Comparison of ENCODE assay signal across 33 cellular contexts in genomic region chr7:100035865-100036264, GRCh38. TPM values are rescaled to one million over a fixed set of nuclear protein-coding genes. Genes with fewer than 3 reads are reported as not detected.
DNase-seq lines count a peak whose midpoint lies in the region; ATAC-seq, FAIRE-seq and TF ChIP-seq lines count a peak whose summit lies in the region.
"Had no signal": no experiment of that assay in that cellular context is flagged by ENCODE, and none has a peak within 500 bp of the region (broad histone marks: within the 10 kb centered on the region; RNA-seq: fewer than 3 reads in every experiment).

No MANE protein-coding gene starts in this region.

- POLR2A ChIA-PET in HepG2 (lab: Yijun Ruan, JAX), result interaction anchor here (0.8 to 1.4 kb wide), 6 partner anchors 12 to 117 kb away, joined by 3 to 6 read pairs (median 3); partner anchors contain the start of gene TRIM4

- DNase-seq in HFFc6, result no peak
- no peak for DNase-seq in brain microvascular endothelial cell
- no peak for DNase-seq in HepG2 (ENCODE audit: low spot score)
- DNase-seq in stomach, result no peak
- no peak for DNase-seq in type B pancreatic cell (ENCODE audit: extremely low spot score, unreplicated experiment)
- DNase-seq in prostate gland (ENCODE audit: low spot score), result no peak
- DNase-seq in ovary, result no peak
- DNase-seq in cerebellar cortex (ENCODE audit: low spot score), result no peak
- DNase-seq: ACHN; activated CD8-positive, alpha-beta memory T cell treated with anti-CD3 and anti-CD28 coated beads, Interleukin-2, amount 10 ng/mL, durations not matched to agents 7 days and 5 days; activated gamma-delta T cell treated with Interleukin-2 at 50 U/mL for 16 hours; activated naive CD8-positive, alpha-beta T cell treated with anti-CD3 and anti-CD28 coated beads, Interleukin-2, amount 10 ng/mL, durations not matched to agents 7 days and 5 days; activated T-cell treated with anti-CD3 and anti-CD28 coated beads, Interleukin-2, amount 50 U/mL, for 4 hours; central memory CD4-positive, alpha-beta T cell; DMS 273 treated with DMSO at 0.1 percent for 48 hours; hypothalamus; MM.1S; NCI-H1930; NCI-H2171 treated with DMSO at 0.1 percent for 48 hours; NCI-H510A; stimulated activated naive B cell treated with anti-CD40 and anti-IgM and Interleukin-4, amounts not matched to agents 10 μg/mL and 1 μg/mL and 100 μg/mL, for 72 hours; testis had no signal

- peak overlapping the region; percentile 71 for H3K4me3 Mint-ChIP-seq in HFFc6
- H3K4me3 Mint-ChIP-seq in type B pancreatic cell, result no peak overlapping the region
- H3K4me3 Mint-ChIP-seq: activated CD8-positive, alpha-beta memory T cell treated with anti-CD3 and anti-CD28 coated beads, Interleukin-2, amount 10 ng/mL, durations not matched to agents 7 days and 5 days; activated naive CD8-positive, alpha-beta T cell treated with anti-CD3 and anti-CD28 coated beads, Interleukin-2, amount 10 ng/mL, durations not matched to agents 7 days and 5 days; activated T-cell treated with anti-CD3 and anti-CD28 coated beads, Interleukin-2, amount 50 U/mL, for 4 hours; GM23338; memory B cell; neural progenitor cell; stimulated activated naive B cell treated with anti-CD40 and anti-IgM and Interleukin-4, amounts not matched to agents 10 μg/mL and 1 μg/mL and 100 μg/mL, for 72 hours; T-helper 1 cell treated with Interleukin-12 subunit alpha and Interleukin-12 subunit beta and Interleukin-4 antibody, amounts not matched to agents 30 μg/mL and 1 μg/mL, for 36 hours had no signal

- H3K27ac ChIP-seq in brain microvascular endothelial cell, result peak overlapping the region; percentile 70
- peak overlapping the region; percentile 76 for H3K27ac ChIP-seq in HepG2 (ENCODE audit: extremely low read length, insufficient read depth, low read length)
- peak overlapping the region; percentile 11 to 68 (median 54) for H3K27ac ChIP-seq in stomach
- H3K27ac ChIP-seq in prostate gland, result peak overlapping the region in 1 of 2 donors; percentile 7
- H3K27ac ChIP-seq in ovary, result no peak overlapping the region
- H3K27ac ChIP-seq: HL-60, neural progenitor cell, vagina had no signal

- peaks cover 4% of the 10 kb centered on the region for H3K79me2 ChIP-seq in HepG2 (ENCODE audit: insufficient read depth, low read length)

- H3K36me3 Mint-ChIP-seq in HFFc6 (ENCODE audit: low read depth) (peaks cover 62% of the 10 kb centered on the region), type B pancreatic cell (peaks cover 56% of the 10 kb centered on the region)

- H3K4me1 Mint-ChIP-seq in HFFc6 (ENCODE audit: low read depth) (peaks cover 50% of the 10 kb centered on the region), type B pancreatic cell (ENCODE audit: unreplicated experiment) (no peaks in the 10 kb centered on the region)
- H3K4me1 Mint-ChIP-seq: GM23338, neural progenitor cell had no signal

- H3K36me3 ChIP-seq in brain microvascular endothelial cell (replicated peaks), result peaks cover 53% of the 10 kb centered on the region
- peaks cover 15 to 45% of the 10 kb centered on the region in 2 experiments for H3K36me3 ChIP-seq in HepG2 (replicated peaks in 1 of 2; ENCODE audit: control insufficient read depth in 1 of 2, insufficient read depth in 2 of 2, low read length in 2 of 2)
- H3K36me3 ChIP-seq in stomach, result peaks cover 40 to 72% (median 67%) of the 10 kb centered on the region in 4 donors
- H3K36me3 ChIP-seq in prostate gland, result peaks cover 6 to 9% of the 10 kb centered on the region in 2 donors
- H3K36me3 ChIP-seq in ovary, result no peaks in the 10 kb centered on the region

- H3K27me3 Mint-ChIP-seq in HFFc6 (ENCODE audit: insufficient read depth) (peaks cover 2% of the 10 kb centered on the region; the same call in 1 of the 2 replicates), type B pancreatic cell (no peaks in the 10 kb centered on the region)
- H3K27me3 Mint-ChIP-seq: activated CD8-positive, alpha-beta memory T cell treated with anti-CD3 and anti-CD28 coated beads, Interleukin-2, amount 10 ng/mL, durations not matched to agents 7 days and 5 days; activated naive CD8-positive, alpha-beta T cell treated with anti-CD3 and anti-CD28 coated beads, Interleukin-2, amount 10 ng/mL, durations not matched to agents 7 days and 5 days; memory B cell; progenitor cell of endocrine pancreas; stimulated activated naive B cell treated with anti-CD40 and anti-IgM and Interleukin-4, amounts not matched to agents 10 μg/mL and 1 μg/mL and 100 μg/mL, for 72 hours had no signal

- in situ Hi-C loops in brain microvascular endothelial cell (cut with HindIII; ENCODE audit: low pct_ligation_motif_present, low sequenced_read_pairs) (no loop called here), HepG2 (cut with HindIII; ENCODE audit: extremely low pct_ligation_motif_present, low pct_unique_long_range_greater_than_20kb) (no loop called here)

- H3K9me3 Mint-ChIP-seq in HFFc6 (peaks cover 14% of the 10 kb centered on the region), type B pancreatic cell (no peaks in the 10 kb centered on the region)
- H3K9me3 Mint-ChIP-seq: activated naive CD8-positive, alpha-beta T cell treated with anti-CD3 and anti-CD28 coated beads, Interleukin-2, amount 10 ng/mL, durations not matched to agents 7 days and 5 days; activated T-cell treated with anti-CD3 and anti-CD28 coated beads, Interleukin-2, amount 50 U/mL, for 4 hours; GM23338; memory B cell; neural progenitor cell; stimulated activated naive B cell treated with anti-CD40 and anti-IgM and Interleukin-4, amounts not matched to agents 10 μg/mL and 1 μg/mL and 100 μg/mL, for 72 hours; T-helper 1 cell treated with Interleukin-12 subunit alpha and Interleukin-12 subunit beta and Interleukin-4 antibody, amounts not matched to agents 30 μg/mL and 1 μg/mL, for 36 hours had no signal

- no peaks in the 10 kb centered on the region for H3K27me3 ChIP-seq in brain microvascular endothelial cell (replicated peaks)
- H3K27me3 ChIP-seq in HepG2 (ENCODE audit: control insufficient read depth in 1 of 2, insufficient read depth in 2 of 2, low read length in 2 of 2), result no peaks in the 10 kb centered on the region
- H3K27me3 ChIP-seq in stomach, result no peaks in the 10 kb centered on the region
- no peaks in the 10 kb centered on the region for H3K27me3 ChIP-seq in prostate gland (replicated peaks; ENCODE audit: insufficient read depth)
- H3K27me3 ChIP-seq in ovary, result no peaks in the 10 kb centered on the region
- H3K27me3 ChIP-seq: ascending aorta, neural progenitor cell, testis, vagina had no signal

- intact Hi-C loops in HepG2 (cut with micrococcal nuclease; ENCODE audit: unreplicated experiment) (no loop called here), stomach (cut with DNase I; ENCODE audit: low total_unique reads) (no loop called here), prostate gland (cut with DNase I) (no loop called here), ovary (cut with DNase I) (no loop called here)

- FAIRE-seq in HepG2 (lab: Jason Lieb, UNC), result no peak
- FAIRE-seq: endometrium, GM18507, TTC549 had no signal

- no peak for TF ChIP-seq RAD21 in HepG2 (CRISPR knock-in tag; IDR thresholded peaks at IDR 0.05)

- no peak overlapping the region for H3K9ac ChIP-seq in HepG2 (ENCODE audit: insufficient read depth, low read depth, low read length)
- H3K9ac ChIP-seq: neural progenitor cell had no signal

- H3K9me3 ChIP-seq in HepG2 (ENCODE audit: low read length) (no peaks in the 10 kb centered on the region), stomach (no peaks in the 10 kb centered on the region), prostate gland (no peaks in the 10 kb centered on the region), ovary (no peaks in the 10 kb centered on the region)
- H3K9me3 ChIP-seq: ascending aorta, testis, vagina had no signal

- no peak for ATAC-seq in HepG2
- ATAC-seq: activated CD8-positive, alpha-beta memory T cell treated with anti-CD3 and anti-CD28 coated beads, Interleukin-2, amount 10 ng/mL, durations not matched to agents 7 days and 5 days; activated T-cell treated with anti-CD3 and anti-CD28 coated beads, Interleukin-2, amount 50 U/mL, for 4 hours; GM23338; stimulated activated naive B cell treated with anti-CD40 and anti-IgM and Interleukin-4, amounts not matched to agents 10 μg/mL and 1 μg/mL and 100 μg/mL, for 72 hours had no signal

- BruUV-seq in HepG2 (replicated peaks; lab: Mats Ljungman, UMichigan), result TSS peak; percentile 3

- CTCF ChIA-PET in HepG2 (lab: Yijun Ruan, JAX; ENCODE audit: low intra/inter-chr PET ratio, low total read pairs), result no interaction called here

- TF ChIP-seq POLR2A in HepG2 (IDR thresholded peaks at IDR 0.05; ENCODE audit: insufficient read depth in 1 of 2, low read depth in 2 of 2, low read length in 2 of 2), result no peak
- no peak for TF ChIP-seq POLR2A in stomach (IDR thresholded peaks at IDR 0.05)
- TF ChIP-seq POLR2A in prostate gland (IDR thresholded peaks at IDR 0.05), result no peak
- no peak for TF ChIP-seq POLR2A in ovary (IDR thresholded peaks at IDR 0.05)

- TF ChIP-seq CTCF in HFFc6 (IDR thresholded peaks at IDR 0.05), result no peak
- no peak for TF ChIP-seq CTCF in brain microvascular endothelial cell (IDR thresholded peaks at IDR 0.05; ENCODE audit: low read depth, low read length, missing control alignments)
- no peak for TF ChIP-seq CTCF in HepG2 (CRISPR knock-in tag; IDR thresholded peaks at IDR 0.05)
- TF ChIP-seq CTCF in stomach (IDR thresholded peaks at IDR 0.05), result no peak
- no peak for TF ChIP-seq CTCF in type B pancreatic cell (conservative IDR thresholded peaks at IDR 0.05)
- TF ChIP-seq CTCF in prostate gland (IDR thresholded peaks at IDR 0.05), result no peak
- TF ChIP-seq CTCF in ovary (IDR thresholded peaks at IDR 0.05), result no peak

- peaks cover 55% of the 10 kb centered on the region for H3K4me1 ChIP-seq in HepG2 (ENCODE audit: insufficient read depth, low read length)
- peaks cover 20 to 41% (median 27%) of the 10 kb centered on the region in 4 donors for H3K4me1 ChIP-seq in stomach
- H3K4me1 ChIP-seq in prostate gland (replicated peaks), result no peaks in the 10 kb centered on the region
- peaks cover 3% of the 10 kb centered on the region for H3K4me1 ChIP-seq in ovary (ENCODE audit: insufficient read depth)
- H3K4me1 ChIP-seq: ascending aorta, neural progenitor cell, vagina had no signal

- no peaks in the 10 kb centered on the region for H4K20me1 ChIP-seq in HepG2 (ENCODE audit: insufficient read depth, low read length)

- H2AFZ ChIP-seq in HepG2 (ENCODE audit: low read length), result no peak overlapping the region
- H2AFZ ChIP-seq: GM23338, neural progenitor cell had no signal

- H3K27ac Mint-ChIP-seq in HFFc6 (peak overlapping the region; percentile 97), type B pancreatic cell (no peak overlapping the region)
- H3K27ac Mint-ChIP-seq: activated CD8-positive, alpha-beta memory T cell treated with anti-CD3 and anti-CD28 coated beads, Interleukin-2, amount 10 ng/mL, durations not matched to agents 7 days and 5 days; activated naive CD8-positive, alpha-beta T cell treated with anti-CD3 and anti-CD28 coated beads, Interleukin-2, amount 10 ng/mL, durations not matched to agents 7 days and 5 days; GM23338; memory B cell; neural progenitor cell; progenitor cell of endocrine pancreas; stimulated activated naive B cell treated with anti-CD40 and anti-IgM and Interleukin-4, amounts not matched to agents 10 μg/mL and 1 μg/mL and 100 μg/mL, for 72 hours; T-helper 1 cell treated with Interleukin-12 subunit alpha and Interleukin-12 subunit beta and Interleukin-4 antibody, amounts not matched to agents 30 μg/mL and 1 μg/mL, for 36 hours had no signal

- TF ChIP-seq EP300 in HepG2 (IDR thresholded peaks at IDR 0.05; ENCODE audit: low read depth in 2 of 2, low read length in 2 of 2) (no peak), HepG2 (CRISPR knock-in tag; IDR thresholded peaks at IDR 0.05; ENCODE audit: borderline replicate concordance) (no peak), stomach (IDR thresholded peaks at IDR 0.05) (no peak), ovary (IDR thresholded peaks at IDR 0.05) (no peak)

- no peak overlapping the region for H3K4me3 ChIP-seq in brain microvascular endothelial cell (ENCODE audit: low read depth, low read length)
- H3K4me3 ChIP-seq in HepG2 (replicated peaks in 1 of 3; ENCODE audit: insufficient read depth in 1 of 3, low read depth in 2 of 3, low read length in 3 of 3), result no peak overlapping the region
- no peak overlapping the region for H3K4me3 ChIP-seq in stomach
- no peak overlapping the region for H3K4me3 ChIP-seq in prostate gland
- H3K4me3 ChIP-seq in ovary, result no peak overlapping the region
- H3K4me3 ChIP-seq: ascending aorta, GM23338, neural progenitor cell, testis, vagina had no signal

- 79% methylated on average over 5 of the region's 5 CpGs for WGBS in HepG2 (ENCODE audit: low lambda C conversion rate)
- WGBS in stomach, 5 donors, result 74 to 92% (median 88%) methylated on average over 5 of the region's 5 CpGs
- 89% methylated on average over 5 of the region's 5 CpGs for WGBS in prostate gland
- 75 to 96% (median 87%) methylated on average over 5 of the region's 5 CpGs for WGBS in ovary, 3 donors

- no peak overlapping the region for H3K4me2 ChIP-seq in HepG2 (ENCODE audit: low read depth, low read length)
- H3K4me2 ChIP-seq: GM23338, neural progenitor cell had no signal

RNA-seq across cellular contexts. Expression of gene ZSCAN21, which starts 13.7 kb away (rescaled TPM):
- 1 to 10 TPM; 8.2 to 9.8 (median 9.2) TPM for total RNA-seq in HFFc6 (2021; fragmentation: NEBNext Ultra II Directional; extraction: Animal tissue kit (Norgen Biotek cat#: 25700))
- total RNA-seq in HepG2 (2016; rRNA removed; fragmentation: Illumina TruSeq; extraction: Trizol) (10.0 and 11.8 TPM in 2 replicates), stomach (10 to 100 TPM in 4 of 5 donors, 1 to 10 TPM in 1; 6.4 to 48.4 (median 14.6) TPM), type B pancreatic cell (ENCODE audit: low replicate concordance) (11.9 and 16.4 TPM in 2 replicates), prostate gland (10 to 100 TPM; 24.6 to 38.0 TPM), ovary (10 to 100 TPM in 6 of 7 donors, 1 to 10 TPM in 1; 9.2 to 16.2 (median 13.5) TPM)
- total RNA-seq in HepG2 (2016; cell fraction: cytosol; rRNA removed; fragmentation: Illumina TruSeq; extraction: Trizol; ENCODE audit: low read depth), result 3.2 and 3.8 TPM in 2 replicates
- total RNA-seq in HepG2 (2016; cell fraction: insoluble cytoplasmic fraction; rRNA removed; fragmentation: Illumina TruSeq; extraction: Trizol), result 9.0 and 11.1 TPM in 2 replicates
- total RNA-seq in HepG2 (2016; cell fraction: membrane; rRNA removed; fragmentation: Illumina TruSeq; extraction: Trizol), result 5.6 and 5.8 TPM in 2 replicates
- total RNA-seq in HepG2 (2016; cell fraction: nucleus; rRNA removed; fragmentation: Illumina TruSeq; extraction: Trizol), result 6.2 and 6.3 TPM in 2 replicates
- polyA plus RNA-seq in HepG2 (2011; rRNA removed) (7.0 and 8.5 TPM in 2 replicates), stomach (1 to 10 TPM; 5.4 to 7.0 (median 6.8) TPM), ovary (10 to 100 TPM in 1 of 2 donors, 1 to 10 TPM in 1; 9.2 to 11.8 TPM)
- polyA plus RNA-seq in HepG2 (2011; cell fraction: cytosol; rRNA removed), result 6.5 and 7.7 TPM in 2 replicates
- 4.4 and 4.7 TPM in 2 replicates for polyA plus RNA-seq in HepG2 (2011; cell fraction: nucleus; rRNA removed)
- polyA plus RNA-seq in HepG2 (2012), result 5.6 and 6.7 TPM in 2 replicates
- polyA plus RNA-seq in HepG2 (2016; cell fraction: cytosol; fragmentation: Illumina TruSeq; extraction: Trizol; ENCODE audit: low read depth), result 1.5 and 1.7 TPM in 2 replicates
- polyA plus RNA-seq in HepG2 (2016; cell fraction: insoluble cytoplasmic fraction; fragmentation: Illumina TruSeq; extraction: Trizol; ENCODE audit: low read depth), result 10.0 and 11.5 TPM in 2 replicates
- polyA plus RNA-seq in HepG2 (2016; cell fraction: membrane; fragmentation: Illumina TruSeq; extraction: Trizol; ENCODE audit: low read depth), result 3.1 and 3.5 TPM in 2 replicates
- polyA plus RNA-seq in HepG2 (2016; cell fraction: nucleus; fragmentation: Illumina TruSeq; extraction: Trizol; ENCODE audit: insufficient read depth, low read depth), result 8.6 and 9.3 TPM in 2 replicates
- polyA minus RNA-seq in HepG2 (2011; rRNA and poly(A)+ RNA removed; ENCODE audit: low replicate concordance), result 4.0 and 4.9 TPM in 2 replicates
- 2.6 and 5.7 TPM in 2 replicates for polyA minus RNA-seq in HepG2 (2011; cell fraction: cytosol; rRNA and poly(A)+ RNA removed)
- polyA minus RNA-seq in HepG2 (2011; cell fraction: nucleus; rRNA and poly(A)+ RNA removed), result 3.1 and 4.2 TPM in 2 replicates

RNA-seq across cellular contexts. Expression of gene ZKSCAN1, which starts 20.5 kb away (rescaled TPM):
- 10 to 100 TPM; 55.9 to 77.4 (median 63.1) TPM for total RNA-seq in HFFc6 (2021; fragmentation: NEBNext Ultra II Directional; extraction: Animal tissue kit (Norgen Biotek cat#: 25700))
- total RNA-seq in HepG2 (2016; rRNA removed; fragmentation: Illumina TruSeq; extraction: Trizol) (60.6 and 64.5 TPM in 2 replicates), stomach (100 to 1,000 TPM in 1 of 5 donors, 10 to 100 TPM in 4; 49.0 to 153 (median 55.2) TPM), type B pancreatic cell (ENCODE audit: low replicate concordance) (157 and 170 TPM in 2 replicates), prostate gland (10 to 100 TPM; 75.8 to 86.5 TPM), ovary (10 to 100 TPM; 28.8 to 90.7 (median 73.9) TPM)
- total RNA-seq in HepG2 (2016; cell fraction: cytosol; rRNA removed; fragmentation: Illumina TruSeq; extraction: Trizol; ENCODE audit: low read depth), result 591 and 606 TPM in 2 replicates
- total RNA-seq in HepG2 (2016; cell fraction: insoluble cytoplasmic fraction; rRNA removed; fragmentation: Illumina TruSeq; extraction: Trizol), result 52.3 and 68.3 TPM in 2 replicates
- total RNA-seq in HepG2 (2016; cell fraction: membrane; rRNA removed; fragmentation: Illumina TruSeq; extraction: Trizol), result 187 and 224 TPM in 2 replicates
- 44.7 and 53.4 TPM in 2 replicates for total RNA-seq in HepG2 (2016; cell fraction: nucleus; rRNA removed; fragmentation: Illumina TruSeq; extraction: Trizol)
- polyA plus RNA-seq in HepG2 (2011; rRNA removed) (46.0 and 46.4 TPM in 2 replicates), stomach (10 to 100 TPM in 2 of 3 donors, 1 to 10 TPM in 1; 9.5 to 13.6 (median 10.0) TPM), ovary (10 to 100 TPM; 14.2 to 29.4 TPM)
- 21.4 and 28.4 TPM in 2 replicates for polyA plus RNA-seq in HepG2 (2011; cell fraction: cytosol; rRNA removed)
- polyA plus RNA-seq in HepG2 (2011; cell fraction: nucleus; rRNA removed), result 34.0 and 37.5 TPM in 2 replicates
- 28.8 and 32.8 TPM in 2 replicates for polyA plus RNA-seq in HepG2 (2012)
- polyA plus RNA-seq in HepG2 (2016; cell fraction: cytosol; fragmentation: Illumina TruSeq; extraction: Trizol; ENCODE audit: low read depth), result 2.2 and 2.3 TPM in 2 replicates
- polyA plus RNA-seq in HepG2 (2016; cell fraction: insoluble cytoplasmic fraction; fragmentation: Illumina TruSeq; extraction: Trizol; ENCODE audit: low read depth), result 25.2 and 27.2 TPM in 2 replicates
- 4.6 and 5.7 TPM in 2 replicates for polyA plus RNA-seq in HepG2 (2016; cell fraction: membrane; fragmentation: Illumina TruSeq; extraction: Trizol; ENCODE audit: low read depth)
- polyA plus RNA-seq in HepG2 (2016; cell fraction: nucleus; fragmentation: Illumina TruSeq; extraction: Trizol; ENCODE audit: insufficient read depth, low read depth), result 83.3 and 87.6 TPM in 2 replicates
- 56.7 and 119 TPM in 2 replicates for polyA minus RNA-seq in HepG2 (2011; rRNA and poly(A)+ RNA removed; ENCODE audit: low replicate concordance)
- 60.1 and 60.2 TPM in 2 replicates for polyA minus RNA-seq in HepG2 (2011; cell fraction: cytosol; rRNA and poly(A)+ RNA removed)
- polyA minus RNA-seq in HepG2 (2011; cell fraction: nucleus; rRNA and poly(A)+ RNA removed), result 53.6 and 70.4 TPM in 2 replicates

RNA-seq across cellular contexts. Expression of gene ZNF3, which starts 45.7 kb away (rescaled TPM):
- 10 to 100 TPM; 16.5 to 19.4 (median 18.3) TPM for total RNA-seq in HFFc6 (2021; fragmentation: NEBNext Ultra II Directional; extraction: Animal tissue kit (Norgen Biotek cat#: 25700))
- total RNA-seq in HepG2 (2016; rRNA removed; fragmentation: Illumina TruSeq; extraction: Trizol) (53.2 and 56.9 TPM in 2 replicates), stomach (10 to 100 TPM; 15.2 to 42.0 (median 37.8) TPM), type B pancreatic cell (ENCODE audit: low replicate concordance) (52.8 and 66.6 TPM in 2 replicates), prostate gland (10 to 100 TPM; 20.5 to 21.4 TPM), ovary (10 to 100 TPM; 21.9 to 45.0 (median 38.4) TPM)
- total RNA-seq in HepG2 (2016; cell fraction: cytosol; rRNA removed; fragmentation: Illumina TruSeq; extraction: Trizol; ENCODE audit: low read depth), result 14.5 and 17.2 TPM in 2 replicates
- 49.6 and 57.2 TPM in 2 replicates for total RNA-seq in HepG2 (2016; cell fraction: insoluble cytoplasmic fraction; rRNA removed; fragmentation: Illumina TruSeq; extraction: Trizol)
- 31.0 and 33.2 TPM in 2 replicates for total RNA-seq in HepG2 (2016; cell fraction: membrane; rRNA removed; fragmentation: Illumina TruSeq; extraction: Trizol)
- 75.6 and 79.7 TPM in 2 replicates for total RNA-seq in HepG2 (2016; cell fraction: nucleus; rRNA removed; fragmentation: Illumina TruSeq; extraction: Trizol)
- polyA plus RNA-seq in HepG2 (2011; rRNA removed) (29.1 and 33.7 TPM in 2 replicates), stomach (10 to 100 TPM; 12.4 to 19.6 (median 13.5) TPM), ovary (10 to 100 TPM; 28.0 to 41.3 TPM)
- polyA plus RNA-seq in HepG2 (2011; cell fraction: cytosol; rRNA removed), result 14.7 and 19.2 TPM in 2 replicates
- 57.3 and 62.4 TPM in 2 replicates for polyA plus RNA-seq in HepG2 (2011; cell fraction: nucleus; rRNA removed)
- polyA plus RNA-seq in HepG2 (2012), result 30.0 and 30.2 TPM in 2 replicates
- 5.1 and 5.2 TPM in 2 replicates for polyA plus RNA-seq in HepG2 (2016; cell fraction: cytosol; fragmentation: Illumina TruSeq; extraction: Trizol; ENCODE audit: low read depth)
- 35.8 and 38.2 TPM in 2 replicates for polyA plus RNA-seq in HepG2 (2016; cell fraction: insoluble cytoplasmic fraction; fragmentation: Illumina TruSeq; extraction: Trizol; ENCODE audit: low read depth)
- 12.2 and 13.7 TPM in 2 replicates for polyA plus RNA-seq in HepG2 (2016; cell fraction: membrane; fragmentation: Illumina TruSeq; extraction: Trizol; ENCODE audit: low read depth)
- 98.1 and 100 TPM in 2 replicates for polyA plus RNA-seq in HepG2 (2016; cell fraction: nucleus; fragmentation: Illumina TruSeq; extraction: Trizol; ENCODE audit: insufficient read depth, low read depth)
- polyA minus RNA-seq in HepG2 (2011; rRNA and poly(A)+ RNA removed; ENCODE audit: low replicate concordance), result 32.6 and 73.5 TPM in 2 replicates
- 17.8 and 19.3 TPM in 2 replicates for polyA minus RNA-seq in HepG2 (2011; cell fraction: cytosol; rRNA and poly(A)+ RNA removed)
- polyA minus RNA-seq in HepG2 (2011; cell fraction: nucleus; rRNA and poly(A)+ RNA removed), result 103 and 106 TPM in 2 replicates

RNA-seq across cellular contexts. Expression of gene COPS6, which starts 52.9 kb away (rescaled TPM):
- 100 to 1,000 TPM; 253 to 334 (median 302) TPM for total RNA-seq in HFFc6 (2021; fragmentation: NEBNext Ultra II Directional; extraction: Animal tissue kit (Norgen Biotek cat#: 25700))
- total RNA-seq in HepG2 (2016; rRNA removed; fragmentation: Illumina TruSeq; extraction: Trizol) (33.4 and 64.4 TPM in 2 replicates), stomach (100 to 1,000 TPM in 1 of 5 donors, 10 to 100 TPM in 4; 34.2 to 197 (median 87.5) TPM), type B pancreatic cell (ENCODE audit: low replicate concordance) (87.0 and 120 TPM in 2 replicates), prostate gland (10 to 100 TPM; 50.8 to 78.4 TPM), ovary (100 to 1,000 TPM in 2 of 7 donors, 10 to 100 TPM in 5; 33.6 to 110 (median 98.2) TPM)
- total RNA-seq in HepG2 (2016; cell fraction: cytosol; rRNA removed; fragmentation: Illumina TruSeq; extraction: Trizol; ENCODE audit: low read depth), result 9.5 and 10.2 TPM in 2 replicates
- total RNA-seq in HepG2 (2016; cell fraction: insoluble cytoplasmic fraction; rRNA removed; fragmentation: Illumina TruSeq; extraction: Trizol), result 36.3 and 62.5 TPM in 2 replicates
- total RNA-seq in HepG2 (2016; cell fraction: membrane; rRNA removed; fragmentation: Illumina TruSeq; extraction: Trizol), result 15.0 and 17.1 TPM in 2 replicates
- total RNA-seq in HepG2 (2016; cell fraction: nucleus; rRNA removed; fragmentation: Illumina TruSeq; extraction: Trizol), result 28.6 and 31.2 TPM in 2 replicates
- polyA plus RNA-seq in HepG2 (2011; rRNA removed) (117 and 124 TPM in 2 replicates), stomach (100 to 1,000 TPM in 2 of 3 donors, 10 to 100 TPM in 1; 90.0 to 125 (median 117) TPM), ovary (100 to 1,000 TPM in 1 of 2 donors, 10 to 100 TPM in 1; 97.4 to 145 TPM)
- 122 and 127 TPM in 2 replicates for polyA plus RNA-seq in HepG2 (2011; cell fraction: cytosol; rRNA removed)
- 63.0 and 72.5 TPM in 2 replicates for polyA plus RNA-seq in HepG2 (2011; cell fraction: nucleus; rRNA removed)
- polyA plus RNA-seq in HepG2 (2012), result 71.1 and 91.2 TPM in 2 replicates
- polyA plus RNA-seq in HepG2 (2016; cell fraction: cytosol; fragmentation: Illumina TruSeq; extraction: Trizol; ENCODE audit: low read depth), result 26.8 and 27.5 TPM in 2 replicates
- 132 and 136 TPM in 2 replicates for polyA plus RNA-seq in HepG2 (2016; cell fraction: insoluble cytoplasmic fraction; fragmentation: Illumina TruSeq; extraction: Trizol; ENCODE audit: low read depth)
- polyA plus RNA-seq in HepG2 (2016; cell fraction: membrane; fragmentation: Illumina TruSeq; extraction: Trizol; ENCODE audit: low read depth), result 25.7 and 26.0 TPM in 2 replicates
- polyA plus RNA-seq in HepG2 (2016; cell fraction: nucleus; fragmentation: Illumina TruSeq; extraction: Trizol; ENCODE audit: insufficient read depth, low read depth), result 83.2 and 85.6 TPM in 2 replicates
- 104 and 348 TPM in 2 replicates for polyA minus RNA-seq in HepG2 (2011; rRNA and poly(A)+ RNA removed; ENCODE audit: low replicate concordance)
- 44.1 and 55.6 TPM in 2 replicates for polyA minus RNA-seq in HepG2 (2011; cell fraction: cytosol; rRNA and poly(A)+ RNA removed)
- 29.6 and 33.3 TPM in 2 replicates for polyA minus RNA-seq in HepG2 (2011; cell fraction: nucleus; rRNA and poly(A)+ RNA removed)

Comparison
In these comparisons a context has a peak if more than half of its experiments do, and no peak if none do; other contexts are left out.
1. H3K27ac ChIP-seq: peak in brain microvascular endothelial cell (single experiment), HepG2 (single experiment) and stomach (5 of 5); none in ovary (0 of 2).